ENCODE assay signal across 9 cellular contexts in genomic region chr19:58098682-58098998, GRCh38. TPM values are rescaled to one million over a fixed set of nuclear protein-coding genes. Genes with fewer than 3 reads are reported as not detected.
DNase-seq lines count a peak whose midpoint lies in the region; ATAC-seq and TF ChIP-seq lines count a peak whose summit lies in the region.
"Had no signal": no experiment of that assay in that cellular context is flagged by ENCODE, and none has a peak within 500 bp of the region (broad histone marks: within the 10 kb centered on the region; RNA-seq: fewer than 3 reads in every experiment).

No MANE protein-coding gene starts in this region.

- no peak for DNase-seq in activated naive CD4-positive, alpha-beta T cell treated with anti-CD3 and anti-CD28 coated beads for 36 hours
- no peak for DNase-seq in activated naive CD4-positive, alpha-beta T cell treated with Interleukin-2 at 50 U/mL for 16 hours
- DNase-seq in brain microvascular endothelial cell: no peak
- no peak for DNase-seq in memory B cell (ENCODE audit: low spot score in 2 of 2)
- DNase-seq in upper lobe of left lung: no peak
- DNase-seq in effector CD4-positive, alpha-beta T cell: no peak
- no peak for DNase-seq in medulla oblongata (ENCODE audit: extremely low spot score)

- TF ChIP-seq POLR2A in upper lobe of left lung (IDR thresholded peaks at IDR 0.05): no peak

- no peak for TF ChIP-seq EP300 in upper lobe of left lung (IDR thresholded peaks at IDR 0.05)

- peak overlapping the region; percentile 89 for H3K4me3 ChIP-seq in brain microvascular endothelial cell (ENCODE audit: low read depth, low read length)
- H3K4me3 ChIP-seq in upper lobe of left lung: peak overlapping the region in 3 of 4 donors; percentile 87 to 99 (median 95)

- no peaks in the 10 kb centered on the region for H3K27me3 Mint-ChIP-seq in activated naive CD4-positive, alpha-beta T cell treated with anti-CD3 and anti-CD28 coated beads for 36 hours (ENCODE audit: low read depth)
- no peaks in the 10 kb centered on the region for H3K27me3 Mint-ChIP-seq in memory B cell

- no peaks in the 10 kb centered on the region for H3K27me3 ChIP-seq in brain microvascular endothelial cell (replicated peaks)
- H3K27me3 ChIP-seq in upper lobe of left lung: no peaks in the 10 kb centered on the region

- peaks cover 0 to 42% (median 31%) of the 10 kb centered on the region in 4 donors for H3K9me3 ChIP-seq in upper lobe of left lung

- peak overlapping the region; percentile 93 for H3K27ac Mint-ChIP-seq in activated naive CD4-positive, alpha-beta T cell treated with anti-CD3 and anti-CD28 coated beads for 36 hours
- H3K27ac Mint-ChIP-seq in memory B cell: peak overlapping the region; percentile 99

- H3K27ac ChIP-seq in brain microvascular endothelial cell (peak overlapping the region; percentile 95), upper lobe of left lung (peak overlapping the region; percentile 94 to 100 (median 97))

- WGBS in upper lobe of left lung, 2 donors: 6 to 21% methylated on average over 2 of the region's 2 CpGs

- H3K4me1 Mint-ChIP-seq in activated naive CD4-positive, alpha-beta T cell treated with anti-CD3 and anti-CD28 coated beads for 36 hours (ENCODE audit: low read depth): peaks cover 14% of the 10 kb centered on the region
- H3K4me1 Mint-ChIP-seq in memory B cell: peaks cover 12% of the 10 kb centered on the region

- H3K36me3 ChIP-seq in brain microvascular endothelial cell (replicated peaks) (no peaks in the 10 kb centered on the region), upper lobe of left lung (no peaks in the 10 kb centered on the region)

- CTCF ChIA-PET in activated naive CD4-positive, alpha-beta T cell treated with anti-CD3 and anti-CD28 coated beads for 36 hours (lab: Charles Lee): no interaction called here

- no peak for ATAC-seq in memory B cell (ENCODE audit: low read depth)
- no peak for ATAC-seq in upper lobe of left lung (ENCODE audit: low FRiP score in 2 of 2)
- ATAC-seq in HG03354 (IDR thresholded peaks at IDR 0.05; ENCODE audit: poor library complexity, severe bottlenecking, unreplicated experiment): no peak

- intact Hi-C loops in activated naive CD4-positive, alpha-beta T cell treated with anti-CD3 and anti-CD28 coated beads for 36 hours (cut with micrococcal nuclease): loop anchor here (1.0 to 2.0 kb wide), 4 partner anchors 56 to 663 kb away; partner anchors contain the start of genes ZNF606 and ZNF749

- H3K4me1 ChIP-seq in upper lobe of left lung: peaks cover 6 to 16% (median 10%) of the 10 kb centered on the region in 4 donors

- H3K9me3 Mint-ChIP-seq in activated naive CD4-positive, alpha-beta T cell treated with anti-CD3 and anti-CD28 coated beads for 36 hours: peaks cover 34% of the 10 kb centered on the region
- H3K9me3 Mint-ChIP-seq in memory B cell: peaks cover 11% of the 10 kb centered on the region

- TF ChIP-seq CTCF in brain microvascular endothelial cell (IDR thresholded peaks at IDR 0.05; ENCODE audit: low read depth, low read length, missing control alignments) (no peak), upper lobe of left lung (IDR thresholded peaks at IDR 0.05) (no peak)

- in situ Hi-C loops in brain microvascular endothelial cell (cut with HindIII; ENCODE audit: low pct_ligation_motif_present, low sequenced_read_pairs): no loop called here

- peaks cover 25% of the 10 kb centered on the region for H3K36me3 Mint-ChIP-seq in activated naive CD4-positive, alpha-beta T cell treated with anti-CD3 and anti-CD28 coated beads for 36 hours (ENCODE audit: low read depth)
- H3K36me3 Mint-ChIP-seq in memory B cell: peaks cover 13% of the 10 kb centered on the region

- peak overlapping the region; percentile 85 for H3K4me3 Mint-ChIP-seq in activated naive CD4-positive, alpha-beta T cell treated with anti-CD3 and anti-CD28 coated beads for 36 hours
- H3K4me3 Mint-ChIP-seq in memory B cell: peak overlapping the region; percentile 88

RNA-seq across cellular contexts. Expression of gene ZSCAN18, which starts 0.6 kb away (rescaled TPM):
- total RNA-seq in activated naive CD4-positive, alpha-beta T cell treated with anti-CD3 and anti-CD28 coated beads for 36 hours: 10 to 100 TPM; 25.7 to 26.1 TPM
- 100 to 1,000 TPM in 2 of 6 donors, 10 to 100 TPM in 4; 30.6 to 116 (median 74.1) TPM for total RNA-seq in upper lobe of left lung

RNA-seq across cellular contexts. Expression of gene ZNF135, which starts 39.6 kb away (rescaled TPM):
- under 1 TPM; 0.54 to 0.62 TPM for total RNA-seq in activated naive CD4-positive, alpha-beta T cell treated with anti-CD3 and anti-CD28 coated beads for 36 hours
- total RNA-seq in upper lobe of left lung: 10 to 100 TPM in 1 of 6 donors, 1 to 10 TPM in 5; 1.7 to 11.5 (median 3.4) TPM
- total RNA-seq: G401 had no signal

RNA-seq across cellular contexts. Expression of gene ZNF329, which starts 51.9 kb away (rescaled TPM):
- 1 to 10 TPM; 4.3 to 4.8 TPM for total RNA-seq in activated naive CD4-positive, alpha-beta T cell treated with anti-CD3 and anti-CD28 coated beads for 36 hours
- 10 to 100 TPM in 1 of 6 donors, 1 to 10 TPM in 5; 4.9 to 18.4 (median 7.1) TPM for total RNA-seq in upper lobe of left lung
